In genomic region chr13:105050696-105051095, GRCh38 we compare ENCODE assay signal across 2 cellular contexts.
TF ChIP-seq lines count a peak whose summit lies in the region.

No MANE protein-coding gene starts in this region.

TF ChIP-seq in GM23338, 12 proteins besides CTCF, POLR2A, EP300 and RAD21:
- no peak for TF ChIP-seq ZNF331 (CRISPR knock-in tag; IDR thresholded peaks at IDR 0.05; ENCODE audit: low read depth)
- TF ChIP-seq EZH2phosphoT487 (IDR thresholded peaks at IDR 0.05; ENCODE audit: unreplicated experiment): no peak
- no peak for TF ChIP-seq EZH2 (IDR thresholded peaks at IDR 0.05; ENCODE audit: low read depth, unreplicated experiment)
- no peak for TF ChIP-seq NANOG (IDR thresholded peaks at IDR 0.05; ENCODE audit: borderline replicate concordance)
- no peak for TF ChIP-seq ETS1 (IDR thresholded peaks at IDR 0.05)
- no peak for TF ChIP-seq CREB1 (CRISPR knock-in tag; IDR thresholded peaks at IDR 0.05; ENCODE audit: low read depth)
- no peak for TF ChIP-seq ZNF462 (CRISPR knock-in tag; IDR thresholded peaks at IDR 0.05)
- no peak for TF ChIP-seq REST (IDR thresholded peaks at IDR 0.05; ENCODE audit: unreplicated experiment)
- TF ChIP-seq STAT1 (IDR thresholded peaks at IDR 0.05; ENCODE audit: unreplicated experiment): no peak
- no peak for TF ChIP-seq POLR2AphosphoS5 (IDR thresholded peaks at IDR 0.05; ENCODE audit: low read depth)
- TF ChIP-seq JUNB (IDR thresholded peaks at IDR 0.05; ENCODE audit: unreplicated experiment): no peak
- TF ChIP-seq ZNF114 (CRISPR knock-in tag; IDR thresholded peaks at IDR 0.05): no peak

TF ChIP-seq in SK-N-SH, 30 proteins besides CTCF, POLR2A, EP300 and RAD21:
- TF ChIP-seq SIN3A (IDR thresholded peaks at IDR 0.05; ENCODE audit: borderline replicate concordance, low read depth, low read length) (no peak), EZH2phosphoT487 (IDR thresholded peaks at IDR 0.05; ENCODE audit: borderline replicate concordance, low read depth) (no peak), GABPA (IDR thresholded peaks at IDR 0.05; ENCODE audit: low read depth) (no peak), YY1 (IDR thresholded peaks at IDR 0.05; ENCODE audit: low read depth) (no peak), CHD2 (IDR thresholded peaks at IDR 0.05; ENCODE audit: low read length, partially characterized antibody) (no peak)
